8 cellular contexts compared by ENCODE assay signal in the genomic region with DNA sequence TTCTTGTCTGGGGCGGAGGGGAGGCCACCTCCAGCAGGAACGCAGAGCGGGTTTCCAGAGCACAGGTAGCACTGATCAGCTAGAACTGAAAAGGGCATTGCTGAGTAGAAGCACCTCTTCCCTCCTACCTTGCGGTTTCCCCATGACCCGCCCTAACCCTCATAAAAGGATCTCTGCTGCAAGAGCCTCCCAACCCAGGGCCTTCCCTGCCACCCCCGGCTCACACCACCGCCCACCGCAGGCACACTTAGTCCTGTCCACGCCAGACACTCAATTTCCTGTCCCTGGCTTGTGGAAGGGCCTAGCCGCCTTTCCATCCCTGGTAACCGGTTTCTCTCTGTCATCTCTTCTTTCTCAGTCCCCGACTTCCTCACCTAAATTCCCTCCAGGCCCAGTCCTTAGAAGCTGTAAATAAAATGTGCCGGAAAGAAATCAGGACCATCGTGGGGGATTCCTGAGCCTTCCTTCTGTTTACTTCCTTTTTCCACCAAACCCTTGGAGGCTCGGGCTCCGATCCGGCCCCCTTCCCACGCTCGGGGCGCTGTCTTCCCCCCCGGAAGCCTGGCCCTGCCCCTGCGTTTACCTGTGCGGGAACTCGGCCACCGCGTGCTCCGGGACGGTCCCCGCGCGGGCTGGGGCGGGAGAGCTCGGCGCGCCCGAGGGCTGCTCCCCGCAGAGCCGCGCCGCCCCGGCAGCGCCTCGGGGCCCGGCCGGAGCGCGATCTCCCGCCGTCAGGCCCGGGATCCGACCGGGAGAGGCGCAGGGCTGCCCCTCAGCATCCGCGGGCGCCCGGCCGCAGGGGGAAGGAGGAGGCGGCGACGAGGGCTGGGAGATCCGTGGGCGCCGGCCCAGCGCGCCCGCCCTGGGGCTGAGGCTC. TPM values are rescaled to one million over a fixed set of nuclear protein-coding genes. Genes with fewer than 3 reads are reported as not detected.
DNase-seq lines count a peak whose midpoint lies in the region; ATAC-seq and TF ChIP-seq lines count a peak whose summit lies in the region.

No MANE protein-coding gene starts in this region.

- H3K4me3 ChIP-seq in HUES6 (ENCODE audit: low read depth, low read length) (peak overlapping the region; percentile 61), liver (ENCODE audit: low read depth in 1 of 3, low read length in 3 of 3) (peak overlapping the region in 2 of 3 donors; percentile 35 to 73)

- TF ChIP-seq CTCF in VCaP (conservative IDR thresholded peaks at IDR 0.05), result no peak
- TF ChIP-seq CTCF in liver (IDR thresholded peaks at IDR 0.05; ENCODE audit: low read depth, low read length, missing input control), result no peak

- H3K9ac ChIP-seq in HUES6 (ENCODE audit: low read length) (peak overlapping the region; percentile 9), liver (ENCODE audit: low read depth in 1 of 2, low read length in 2 of 2) (no peak overlapping the region)

- WGBS in liver, result 13% methylated on average over 67 of the region's 67 CpGs

- DNase-seq in COLO668 (lab: John Stamatoyannopoulos, UW; ENCODE audit: unreplicated experiment) (peak; percentile 70), medulla oblongata (ENCODE audit: extremely low spot score) (no peak)
- peak; percentile 73 for DNase-seq in central memory CD4-positive, alpha-beta T cell
- DNase-seq in stimulated activated CD8-positive, alpha-beta memory T cell treated with anti-CD3 and anti-CD28 coated beads, Interleukin-15, amount 100 ng/mL, for 4 hours (ENCODE audit: low read depth in 2 of 2), result peak; percentile 34 to 36

- peaks cover 9% of the 10 kb centered on the region; the same call in 1 of the 2 replicates for H3K4me1 ChIP-seq in HUES6 (ENCODE audit: control insufficient read depth, insufficient read depth, low read length)
- H3K4me1 ChIP-seq in liver (ENCODE audit: control insufficient read depth in 4 of 4, insufficient read depth in 4 of 4, low read length in 3 of 4), result peaks cover 0 to 13% (median 7%) of the 10 kb centered on the region in 4 donors

- no peak overlapping the region for H3K27ac ChIP-seq in HUES6 (ENCODE audit: low read depth, low read length)
- peak overlapping the region; percentile 82 for H3K27ac ChIP-seq in VCaP
- peak overlapping the region in 1 of 2 donors; percentile 18 for H3K27ac ChIP-seq in liver (ENCODE audit: low read depth in 1 of 2, low read length in 2 of 2)

- TF ChIP-seq RAD21 in liver (IDR thresholded peaks at IDR 0.05), result no peak

- H3K9me3 ChIP-seq in HUES6 (ENCODE audit: control insufficient read depth, insufficient read depth, low read depth, low read length) (no peaks in the 10 kb centered on the region), liver (ENCODE audit: control insufficient read depth in 4 of 4, low read length in 3 of 4) (no peaks in the 10 kb centered on the region)

- H3K36me3 ChIP-seq in HUES6 (ENCODE audit: control insufficient read depth, insufficient read depth, low read length), result peaks cover 9% of the 10 kb centered on the region; the same call in 1 of the 2 replicates
- H3K36me3 ChIP-seq in liver (ENCODE audit: control insufficient read depth in 4 of 4, insufficient read depth in 3 of 4, low read depth in 1 of 4, low read length in 3 of 4), result no peaks in the 10 kb centered on the region

- ATAC-seq in GM21360 (IDR thresholded peaks at IDR 0.05; ENCODE audit: unreplicated experiment), result peak; percentile 10

- peaks cover 11% of the 10 kb centered on the region; the same call in 1 of the 2 replicates for H3K27me3 ChIP-seq in HUES6 (ENCODE audit: control insufficient read depth, insufficient read depth, low read length)
- peaks cover 0 to 3% (median 0%) of the 10 kb centered on the region in 4 donors for H3K27me3 ChIP-seq in liver (ENCODE audit: control insufficient read depth in 4 of 4, insufficient read depth in 4 of 4, low read length in 3 of 4)

TF ChIP-seq in liver, 16 proteins besides CTCF, POLR2A, EP300 and RAD21:
- TF ChIP-seq, protein P1, sequence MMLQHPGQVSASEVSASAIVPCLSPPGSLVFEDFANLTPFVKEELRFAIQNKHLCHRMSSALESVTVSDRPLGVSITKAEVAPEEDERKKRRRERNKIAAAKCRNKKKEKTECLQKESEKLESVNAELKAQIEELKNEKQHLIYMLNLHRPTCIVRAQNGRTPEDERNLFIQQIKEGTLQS (IDR thresholded peaks at IDR 0.05), result no peak
- TF ChIP-seq RXRA (IDR thresholded peaks at IDR 0.05) (no peak), JUND (IDR thresholded peaks at IDR 0.05) (no peak), GABPA (IDR thresholded peaks at IDR 0.05 in 1 of 2, conservative IDR thresholded peaks at IDR 0.05 in 1 of 2) (no peak), NR2F2 (IDR thresholded peaks at IDR 0.05) (no peak), SP1 (IDR thresholded peaks at IDR 0.05) (no peak), HNF4G (IDR thresholded peaks at IDR 0.05) (no peak), YY1 (IDR thresholded peaks at IDR 0.05) (no peak), FOXA2 (IDR thresholded peaks at IDR 0.05) (no peak), EGR1 (IDR thresholded peaks at IDR 0.05; ENCODE audit: low read depth in 2 of 2) (no peak), HNF4A (conservative IDR thresholded peaks at IDR 0.05) (no peak), TAF1 (conservative IDR thresholded peaks at IDR 0.05) (no peak), FOXA1 (IDR thresholded peaks at IDR 0.05) (no peak)
- TF ChIP-seq, protein P2, sequence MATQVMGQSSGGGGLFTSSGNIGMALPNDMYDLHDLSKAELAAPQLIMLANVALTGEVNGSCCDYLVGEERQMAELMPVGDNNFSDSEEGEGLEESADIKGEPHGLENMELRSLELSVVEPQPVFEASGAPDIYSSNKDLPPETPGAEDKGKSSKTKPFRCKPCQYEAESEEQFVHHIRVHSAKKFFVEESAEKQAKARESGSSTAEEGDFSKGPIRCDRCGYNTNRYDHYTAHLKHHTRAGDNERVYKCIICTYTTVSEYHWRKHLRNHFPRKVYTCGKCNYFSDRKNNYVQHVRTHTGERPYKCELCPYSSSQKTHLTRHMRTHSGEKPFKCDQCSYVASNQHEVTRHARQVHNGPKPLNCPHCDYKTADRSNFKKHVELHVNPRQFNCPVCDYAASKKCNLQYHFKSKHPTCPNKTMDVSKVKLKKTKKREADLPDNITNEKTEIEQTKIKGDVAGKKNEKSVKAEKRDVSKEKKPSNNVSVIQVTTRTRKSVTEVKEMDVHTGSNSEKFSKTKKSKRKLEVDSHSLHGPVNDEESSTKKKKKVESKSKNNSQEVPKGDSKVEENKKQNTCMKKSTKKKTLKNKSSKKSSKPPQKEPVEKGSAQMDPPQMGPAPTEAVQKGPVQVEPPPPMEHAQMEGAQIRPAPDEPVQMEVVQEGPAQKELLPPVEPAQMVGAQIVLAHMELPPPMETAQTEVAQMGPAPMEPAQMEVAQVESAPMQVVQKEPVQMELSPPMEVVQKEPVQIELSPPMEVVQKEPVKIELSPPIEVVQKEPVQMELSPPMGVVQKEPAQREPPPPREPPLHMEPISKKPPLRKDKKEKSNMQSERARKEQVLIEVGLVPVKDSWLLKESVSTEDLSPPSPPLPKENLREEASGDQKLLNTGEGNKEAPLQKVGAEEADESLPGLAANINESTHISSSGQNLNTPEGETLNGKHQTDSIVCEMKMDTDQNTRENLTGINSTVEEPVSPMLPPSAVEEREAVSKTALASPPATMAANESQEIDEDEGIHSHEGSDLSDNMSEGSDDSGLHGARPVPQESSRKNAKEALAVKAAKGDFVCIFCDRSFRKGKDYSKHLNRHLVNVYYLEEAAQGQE (IDR thresholded peaks at IDR 0.05), result no peak
- TF ChIP-seq, protein P3, sequence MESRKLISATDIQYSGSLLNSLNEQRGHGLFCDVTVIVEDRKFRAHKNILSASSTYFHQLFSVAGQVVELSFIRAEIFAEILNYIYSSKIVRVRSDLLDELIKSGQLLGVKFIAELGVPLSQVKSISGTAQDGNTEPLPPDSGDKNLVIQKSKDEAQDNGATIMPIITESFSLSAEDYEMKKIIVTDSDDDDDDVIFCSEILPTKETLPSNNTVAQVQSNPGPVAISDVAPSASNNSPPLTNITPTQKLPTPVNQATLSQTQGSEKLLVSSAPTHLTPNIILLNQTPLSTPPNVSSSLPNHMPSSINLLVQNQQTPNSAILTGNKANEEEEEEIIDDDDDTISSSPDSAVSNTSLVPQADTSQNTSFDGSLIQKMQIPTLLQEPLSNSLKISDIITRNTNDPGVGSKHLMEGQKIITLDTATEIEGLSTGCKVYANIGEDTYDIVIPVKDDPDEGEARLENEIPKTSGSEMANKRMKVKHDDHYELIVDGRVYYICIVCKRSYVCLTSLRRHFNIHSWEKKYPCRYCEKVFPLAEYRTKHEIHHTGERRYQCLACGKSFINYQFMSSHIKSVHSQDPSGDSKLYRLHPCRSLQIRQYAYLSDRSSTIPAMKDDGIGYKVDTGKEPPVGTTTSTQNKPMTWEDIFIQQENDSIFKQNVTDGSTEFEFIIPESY (IDR thresholded peaks at IDR 0.05), result no peak
- TF ChIP-seq, protein P4, sequence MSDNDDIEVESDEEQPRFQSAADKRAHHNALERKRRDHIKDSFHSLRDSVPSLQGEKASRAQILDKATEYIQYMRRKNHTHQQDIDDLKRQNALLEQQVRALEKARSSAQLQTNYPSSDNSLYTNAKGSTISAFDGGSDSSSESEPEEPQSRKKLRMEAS (IDR thresholded peaks at IDR 0.05), result no peak

RNA-seq across cellular contexts. Expression of a gene that starts 0.7 kb away (rescaled TPM):
- total RNA-seq in liver, result 1 to 10 TPM; 7.1 to 8.4 TPM
- 1 to 10 TPM in 1 of 2 donors, under 1 TPM in 1; 0.99 to 5.6 TPM for polyA plus RNA-seq in liver

RNA-seq across cellular contexts. Expression of a gene that starts 52.4 kb away (rescaled TPM):
- 1 to 10 TPM; 3.6 to 5.1 TPM for total RNA-seq in liver
- 1 to 10 TPM in 1 of 2 donors, under 1 TPM in 1; 0.95 to 2.7 TPM for polyA plus RNA-seq in liver
